8 cellular contexts compared by ENCODE assay signal in the genomic region with DNA sequence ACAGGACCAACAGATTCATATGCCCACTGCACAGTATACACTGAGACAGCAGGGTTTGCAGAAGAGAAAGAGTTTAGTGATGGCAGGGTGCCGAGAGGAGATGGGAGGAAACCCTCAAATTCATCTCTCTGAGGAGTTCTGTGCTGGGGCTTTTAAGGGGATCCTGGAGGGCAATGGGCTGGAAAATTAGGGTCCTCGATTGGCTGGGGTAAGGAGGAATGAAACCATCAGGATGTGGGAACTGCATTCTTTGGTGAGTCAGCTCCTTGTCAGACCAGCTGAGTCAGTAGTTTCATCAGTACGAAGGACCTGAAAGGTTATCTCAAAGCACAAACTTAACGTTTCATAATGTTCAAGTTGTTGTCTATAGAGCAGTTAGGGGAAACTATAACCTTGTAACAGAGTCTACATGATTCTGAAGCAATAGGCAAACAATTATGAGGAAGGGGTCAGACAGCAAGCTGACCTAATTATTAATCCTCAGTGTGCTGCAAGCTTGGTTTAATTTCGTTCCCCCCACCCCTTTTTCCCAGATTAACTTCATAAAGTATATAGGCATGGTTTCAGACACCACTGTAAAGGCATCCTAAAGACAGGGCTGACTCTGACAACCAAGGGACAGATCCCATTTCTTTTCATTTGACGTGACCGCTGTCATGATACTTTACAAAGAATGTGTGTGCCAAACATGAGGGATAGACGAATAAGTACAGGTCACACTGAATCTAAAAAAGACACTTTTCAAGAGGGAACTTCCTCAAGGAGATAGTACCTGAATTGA. TPM values are rescaled to one million over a fixed set of nuclear protein-coding genes. Genes with fewer than 3 reads are reported as not detected.
DNase-seq lines count a peak whose midpoint lies in the region; ATAC-seq and TF ChIP-seq lines count a peak whose summit lies in the region.

No MANE protein-coding gene starts in this region.

- H3K27me3 ChIP-seq in kidney epithelial cell (ENCODE audit: control insufficient read depth, insufficient read depth, low read length) = no peaks in the 10 kb centered on the region
- no peaks in the 10 kb centered on the region for H3K27me3 ChIP-seq in upper lobe of left lung

- TF ChIP-seq CTCF in AG10803 (conservative IDR thresholded peaks at IDR 0.05; ENCODE audit: low read length) (no peak), kidney epithelial cell (IDR thresholded peaks at IDR 0.05; ENCODE audit: insufficient read depth, low read length, poor library complexity, severe bottlenecking) (no peak), upper lobe of left lung (IDR thresholded peaks at IDR 0.05) (no peak)

- H3K4me1 Mint-ChIP-seq in activated T-helper 17 cell treated with anti-CD3 and anti-CD28 coated beads, Interleukin-2, amount 50 U/mL, for 72 hours = peaks cover 21% of the 10 kb centered on the region

- no peaks in the 10 kb centered on the region for H3K27me3 Mint-ChIP-seq in activated T-helper 17 cell treated with anti-CD3 and anti-CD28 coated beads, Interleukin-2, amount 50 U/mL, for 72 hours

- H3K36me3 ChIP-seq in kidney epithelial cell (ENCODE audit: control insufficient read depth, insufficient read depth, low read length) = peaks cover 2% of the 10 kb centered on the region
- peaks cover 0 to 2% (median 1%) of the 10 kb centered on the region in 4 donors for H3K36me3 ChIP-seq in upper lobe of left lung

- H3K4me1 ChIP-seq in upper lobe of left lung = peaks cover 18 to 29% (median 23%) of the 10 kb centered on the region in 4 donors

- H3K4me3 Mint-ChIP-seq in activated T-helper 17 cell treated with anti-CD3 and anti-CD28 coated beads, Interleukin-2, amount 50 U/mL, for 72 hours = no peak overlapping the region

- DNase-seq in AG10803 (ENCODE audit: low read depth) = peak; percentile 80
- peak; percentile 66 for DNase-seq in HS-27A (ENCODE audit: low read depth)
- peak; percentile 82 for DNase-seq in kidney epithelial cell (ENCODE audit: low read depth)
- peak in 1 of 2 donors; percentile 65 for DNase-seq in upper lobe of left lung
- DNase-seq in NOMO-1 treated with dmso at 0.1 percent for 144 hours (lab: John Stamatoyannopoulos, UW; ENCODE audit: unreplicated experiment) = no peak

- TF ChIP-seq POLR2A in upper lobe of left lung (IDR thresholded peaks at IDR 0.05) = no peak

- no peaks in the 10 kb centered on the region for H3K36me3 Mint-ChIP-seq in activated T-helper 17 cell treated with anti-CD3 and anti-CD28 coated beads, Interleukin-2, amount 50 U/mL, for 72 hours (ENCODE audit: low read depth)

- 44 to 49% methylated on average over 8 of the region's 8 CpGs for WGBS in upper lobe of left lung, 2 donors

- no peak overlapping the region for H3K27ac Mint-ChIP-seq in activated T-helper 17 cell treated with anti-CD3 and anti-CD28 coated beads, Interleukin-2, amount 50 U/mL, for 72 hours

- H3K4me3 ChIP-seq in AG10803 (ENCODE audit: low read length) = peak overlapping the region; percentile 78; the same call in 1 of the 2 replicates
- no peak overlapping the region for H3K4me3 ChIP-seq in kidney epithelial cell (ENCODE audit: low read depth, low read length)
- H3K4me3 ChIP-seq in upper lobe of left lung = peak overlapping the region in 3 of 4 donors; percentile 77 to 99 (median 82)

- no peaks in the 10 kb centered on the region for H3K9me3 Mint-ChIP-seq in activated T-helper 17 cell treated with anti-CD3 and anti-CD28 coated beads, Interleukin-2, amount 50 U/mL, for 72 hours

- peak; percentile 10 for ATAC-seq in activated T-helper 17 cell treated with anti-CD3 and anti-CD28 coated beads, Interleukin-2, amount 50 U/mL, for 72 hours (replicated peaks)
- ATAC-seq in upper lobe of left lung (ENCODE audit: low FRiP score in 2 of 2) (no peak), GM21529 (IDR thresholded peaks at IDR 0.05; ENCODE audit: unreplicated experiment) (no peak), HG03108 (IDR thresholded peaks at IDR 0.05; ENCODE audit: unreplicated experiment) (no peak)

- peak overlapping the region; percentile 78 to 91 (median 84) for H3K27ac ChIP-seq in upper lobe of left lung

- H3K9me3 ChIP-seq in upper lobe of left lung = no peaks in the 10 kb centered on the region

- TF ChIP-seq EP300 in upper lobe of left lung (IDR thresholded peaks at IDR 0.05) = peak in 1 of 4 donors; percentile 91

RNA-seq across cellular contexts. Expression of gene MSMO1, which starts 1.5 kb away (rescaled TPM):
- total RNA-seq in activated T-helper 17 cell treated with anti-CD3 and anti-CD28 coated beads, Interleukin-2, amount 50 U/mL, for 72 hours = 10 to 100 TPM; 57.9 to 71.4 TPM
- 192 and 228 TPM in 2 replicates for total RNA-seq in kidney epithelial cell
- total RNA-seq in upper lobe of left lung = 100 to 1,000 TPM in 4 of 6 donors, 10 to 100 TPM in 2; 21.0 to 193 (median 125) TPM

RNA-seq across cellular contexts. Expression of gene CPE, which starts 52.9 kb away (rescaled TPM):
- total RNA-seq in activated T-helper 17 cell treated with anti-CD3 and anti-CD28 coated beads, Interleukin-2, amount 50 U/mL, for 72 hours = not detected
- total RNA-seq in kidney epithelial cell (8.9 and 10.7 TPM in 2 replicates), upper lobe of left lung (10 to 100 TPM in 5 of 6 donors, 1 to 10 TPM in 1; 4.2 to 53.7 (median 23.3) TPM)
